14 cellular contexts compared by ENCODE assay signal in the genomic region with DNA sequence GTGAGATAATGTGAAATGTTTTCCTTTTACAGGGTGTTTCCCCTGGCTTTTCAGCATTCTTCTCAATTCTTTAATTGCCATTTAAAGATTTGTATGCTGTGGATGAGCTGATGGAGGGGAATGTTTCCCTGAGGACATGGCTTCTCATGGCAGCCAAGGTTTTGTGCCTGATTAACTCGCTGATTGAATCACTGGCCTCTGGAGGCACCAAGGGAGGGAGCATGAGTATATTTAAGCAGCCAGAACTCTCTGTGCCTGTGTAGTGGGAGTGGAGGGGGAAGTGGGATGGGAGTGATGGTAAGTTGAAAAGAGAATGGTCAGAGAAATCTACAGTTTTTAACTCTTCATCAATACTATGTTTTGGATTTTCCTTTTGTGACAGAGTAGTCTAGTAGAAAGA.
DNase-seq lines count a peak whose midpoint lies in the region; ATAC-seq and TF ChIP-seq lines count a peak whose summit lies in the region.
"Had no signal": no experiment of that assay in that cellular context is flagged by ENCODE, and none has a peak within 500 bp of the region (broad histone marks: within the 10 kb centered on the region; RNA-seq: fewer than 3 reads in every experiment).

No MANE protein-coding gene starts in this region.

- no peak overlapping the region for H3K4me3 Mint-ChIP-seq in stimulated activated naive CD8-positive, alpha-beta T cell treated with anti-CD3 and anti-CD28 coated beads, Interleukin-15, Interleukin-2, amounts not matched to agents 100 ng/mL and 50 ng/mL, for 24 hours
- peak overlapping the region; percentile 43 for H3K4me3 Mint-ChIP-seq in natural killer cell
- H3K4me3 Mint-ChIP-seq: stimulated activated naive CD8-positive, alpha-beta T cell treated with anti-CD3 and anti-CD28 coated beads, Interleukin-15, amount 100 ng/mL, for 72 hours had no signal

- no peak for ATAC-seq in stimulated activated naive CD8-positive, alpha-beta T cell treated with anti-CD3 and anti-CD28 coated beads, Interleukin-15, Interleukin-2, amounts not matched to agents 100 U/mL and 50 U/mL, for 24 hours
- ATAC-seq in natural killer cell, result no peak
- ATAC-seq in aorta (ENCODE audit: low FRiP score), result peak; percentile 57
- no peak for ATAC-seq in GM18873 (IDR thresholded peaks at IDR 0.05; ENCODE audit: low FRiP score, unreplicated experiment)
- ATAC-seq in HG02840 (IDR thresholded peaks at IDR 0.05; ENCODE audit: low FRiP score, unreplicated experiment), result no peak
- ATAC-seq: GM12878; stimulated activated naive CD8-positive, alpha-beta T cell treated with anti-CD3 and anti-CD28 coated beads, Interleukin-15, amount 100 ng/mL, for 72 hours had no signal

- H3K27ac Mint-ChIP-seq in stimulated activated naive CD8-positive, alpha-beta T cell treated with anti-CD3 and anti-CD28 coated beads, Interleukin-15, Interleukin-2, amounts not matched to agents 100 ng/mL and 50 ng/mL, for 24 hours, result peak overlapping the region; percentile 4
- peak overlapping the region; percentile 87 to 91 for H3K27ac Mint-ChIP-seq in natural killer cell

- peaks cover 37% of the 10 kb centered on the region for H3K36me3 Mint-ChIP-seq in stimulated activated naive CD8-positive, alpha-beta T cell treated with anti-CD3 and anti-CD28 coated beads, Interleukin-15, Interleukin-2, amounts not matched to agents 100 ng/mL and 50 ng/mL, for 24 hours (ENCODE audit: low read depth)
- H3K36me3 Mint-ChIP-seq in natural killer cell, result no peaks in the 10 kb centered on the region

- H3K4me1 ChIP-seq in aorta (ENCODE audit: control insufficient read depth in 1 of 2, insufficient read depth in 2 of 2, low read length in 2 of 2), result peaks cover 7 to 23% of the 10 kb centered on the region in 2 donors

- peaks cover 95% of the 10 kb centered on the region for H3K4me1 Mint-ChIP-seq in stimulated activated naive CD8-positive, alpha-beta T cell treated with anti-CD3 and anti-CD28 coated beads, Interleukin-15, Interleukin-2, amounts not matched to agents 100 ng/mL and 50 ng/mL, for 24 hours (ENCODE audit: low read depth)
- H3K4me1 Mint-ChIP-seq in natural killer cell, result peaks cover 96 to 97% of the 10 kb centered on the region in 2 donors

- no peak overlapping the region for H3K4me3 ChIP-seq in aorta (ENCODE audit: low read length in 2 of 2)
- H3K4me3 ChIP-seq: GM12878 had no signal

- H3K36me3 ChIP-seq in aorta (ENCODE audit: control insufficient read depth in 1 of 2, insufficient read depth in 2 of 2, low read length in 1 of 2), result no peaks in the 10 kb centered on the region

- H3K27ac ChIP-seq in caudate nucleus (ENCODE audit: low read depth, low read length), result peak overlapping the region; percentile 65
- H3K27ac ChIP-seq in aorta (ENCODE audit: low read depth in 1 of 2, low read length in 2 of 2), result peak overlapping the region in 1 of 2 donors; percentile 65
- H3K27ac ChIP-seq: C4-2B had no signal

- 8 to 12% methylated on average over 1 of the region's 1 CpG for WGBS in aorta, 2 donors

- H3K9me3 Mint-ChIP-seq in stimulated activated naive CD8-positive, alpha-beta T cell treated with anti-CD3 and anti-CD28 coated beads, Interleukin-15, Interleukin-2, amounts not matched to agents 100 ng/mL and 50 ng/mL, for 24 hours, result no peaks in the 10 kb centered on the region
- no peaks in the 10 kb centered on the region for H3K9me3 Mint-ChIP-seq in natural killer cell
- H3K9me3 Mint-ChIP-seq: stimulated activated naive CD8-positive, alpha-beta T cell treated with anti-CD3 and anti-CD28 coated beads, Interleukin-15, amount 100 ng/mL, for 72 hours had no signal

- intact Hi-C loops in natural killer cell (cut with micrococcal nuclease), result no loop called here
- intact Hi-C loops in aorta (cut with DNase I), result loop anchor here in 1 of 2 donors (5.0 to 10.0 kb wide), 2 partner anchors 87 to 121 kb away; a partner anchor contains a TSS

- no peak for DNase-seq in stimulated activated naive CD8-positive, alpha-beta T cell treated with anti-CD3 and anti-CD28 coated beads, Interleukin-15, Interleukin-2, amounts not matched to agents 100 U/mL and 50 U/mL, for 24 hours
- DNase-seq in caudate nucleus (lab: John Stamatoyannopoulos, UW), result peak in 13 of 61 donors; percentile 2 to 46 (median 18)
- no peak for DNase-seq in natural killer cell
- DNase-seq in aorta, result peak in 1 of 2 donors; percentile 53
- no peak for DNase-seq in amniotic stem cell (lab: John Stamatoyannopoulos, UW)
- DNase-seq: Kasumi-1; NCI-H526; stimulated activated naive CD8-positive, alpha-beta T cell treated with anti-CD3 and anti-CD28 coated beads, Interleukin-15, amount 100 ng/mL, for 72 hours; T1000 had no signal

- no peak for TF ChIP-seq CTCF in natural killer cell (IDR thresholded peaks at IDR 0.05)

- H3K27me3 ChIP-seq in aorta (ENCODE audit: control insufficient read depth in 1 of 2, insufficient read depth in 2 of 2, low read length in 1 of 2), result no peaks in the 10 kb centered on the region

- no peaks in the 10 kb centered on the region for H3K27me3 Mint-ChIP-seq in stimulated activated naive CD8-positive, alpha-beta T cell treated with anti-CD3 and anti-CD28 coated beads, Interleukin-15, Interleukin-2, amounts not matched to agents 100 ng/mL and 50 ng/mL, for 24 hours
- no peaks in the 10 kb centered on the region for H3K27me3 Mint-ChIP-seq in natural killer cell (ENCODE audit: low read depth in 2 of 2)
- H3K27me3 Mint-ChIP-seq: stimulated activated naive CD8-positive, alpha-beta T cell treated with anti-CD3 and anti-CD28 coated beads, Interleukin-15, amount 100 ng/mL, for 72 hours had no signal

- H3K9me3 ChIP-seq in aorta (ENCODE audit: control insufficient read depth, low read length), result no peaks in the 10 kb centered on the region
